Comparison of ENCODE assay signal across 8 cellular contexts in genomic region chr5:34192064-34192922, GRCh38.
A peak's percentile ranks its signal among the peaks of the same experiment; 100 is the strongest.
DNase-seq lines count a peak whose midpoint lies in the region; ATAC-seq and TF ChIP-seq lines count a peak whose summit lies in the region.
"Not testable (repeated sequence)": the region's sequence is repeated elsewhere in the genome, so short reads cannot be mapped to it uniquely, and the experiment has no call there.

No MANE protein-coding gene starts in this region.

- not testable (repeated sequence) for H3K4me1 Mint-ChIP-seq in activated T-helper 2 cell treated with anti-CD3 and anti-CD28 coated beads, Interferon-gamma antibody, Interleukin-2, Interleukin-4, amounts not matched to agents 10 μg/mL and 5 μg/mL and 100 μg/mL, durations not matched to agents 14 hours and 24 hours and 36 hours (ENCODE audit: low read depth)

- POLR2A ChIA-PET in GM10248 (lab: Yijun Ruan, JAX): not testable (repeated sequence)

- H3K14ac ChIP-seq in mesenchymal stem cell (ENCODE audit: low read length in 2 of 2): peak overlapping the region in 1 of 2 experiments; percentile 88

- peaks cover 17% of the 10 kb centered on the region for H3K4me1 ChIP-seq in NT2/D1 (ENCODE audit: insufficient read depth, insufficient read length)
- not testable (repeated sequence) for H3K4me1 ChIP-seq in mesenchymal stem cell (ENCODE audit: control insufficient read depth, insufficient read depth, low read depth, low read length); aorta (ENCODE audit: control insufficient read depth in 1 of 2, insufficient read depth in 2 of 2, low read length in 2 of 2)

- not testable (repeated sequence) for H3K27me3 Mint-ChIP-seq in activated T-helper 2 cell treated with anti-CD3 and anti-CD28 coated beads, Interferon-gamma antibody, Interleukin-2, Interleukin-4, amounts not matched to agents 10 μg/mL and 5 μg/mL and 100 μg/mL, durations not matched to agents 14 hours and 24 hours and 36 hours (ENCODE audit: low read depth)

- peak overlapping the region; percentile 57 for H4K8ac ChIP-seq in mesenchymal stem cell (ENCODE audit: low read length)

- H3K27ac ChIP-seq in coronary artery; mesenchymal stem cell (ENCODE audit: low read length, poor library complexity, severe bottlenecking); aorta (ENCODE audit: low read depth in 1 of 2, low read length in 2 of 2): not testable (repeated sequence)

- ATAC-seq in left cardiac atrium; aorta (ENCODE audit: low FRiP score): not testable (repeated sequence)

- H3K79me1 ChIP-seq in mesenchymal stem cell (replicated peaks; ENCODE audit: low read length, poor library complexity, severe bottlenecking): peaks cover 22% of the 10 kb centered on the region

- H3K4me2 ChIP-seq in mesenchymal stem cell (ENCODE audit: low read length, poor library complexity, severe bottlenecking): not testable (repeated sequence)

- peak overlapping the region; percentile 3 for H3K9ac ChIP-seq in NT2/D1 (ENCODE audit: insufficient read length, low read depth)
- H3K9ac ChIP-seq in mesenchymal stem cell (ENCODE audit: low read length): not testable (repeated sequence)

- H3K36me3 Mint-ChIP-seq in activated T-helper 2 cell treated with anti-CD3 and anti-CD28 coated beads, Interferon-gamma antibody, Interleukin-2, Interleukin-4, amounts not matched to agents 10 μg/mL and 5 μg/mL and 100 μg/mL, durations not matched to agents 14 hours and 24 hours and 36 hours (ENCODE audit: low read depth): peaks cover 14% of the 10 kb centered on the region

- not testable (repeated sequence) for TF ChIP-seq CTCF in GM10248 (IDR thresholded peaks at IDR 0.05; ENCODE audit: control extremely low read depth, extremely low read depth, low read depth, missing control alignments); coronary artery (IDR thresholded peaks at IDR 0.05)

- H2AFZ ChIP-seq in mesenchymal stem cell (ENCODE audit: low read depth, low read length): not testable (repeated sequence)

- DNase-seq in GM10248 (ENCODE audit: extremely low spot score) (peak; percentile 10), coronary artery (ENCODE audit: low spot score) (peak; percentile 79), left cardiac atrium (peak; percentile 34), mesenchymal stem cell (peak; percentile 1), retina (peak; percentile 82), aorta (peak; percentile 67 to 85)
- not testable (repeated sequence) for DNase-seq in NT2/D1 (ENCODE audit: low read depth, low spot score)
- DNase-seq in activated T-helper 2 cell treated with anti-CD3 and anti-CD28 coated beads, Interferon-gamma antibody, Interleukin-2, Interleukin-4, amounts not matched to agents 10 μg/mL and 5 μg/mL and 100 μg/mL, durations not matched to agents 14 hours and 24 hours and 36 hours (ENCODE audit: low spot score): peak; percentile 31

- not testable (repeated sequence) for H2AK5ac ChIP-seq in mesenchymal stem cell (ENCODE audit: low read length, severe bottlenecking)

- WGBS in mesenchymal stem cell: 89% methylated on average over 26 of the region's 26 CpGs
- WGBS in aorta, 2 donors: 88 to 90% methylated on average over 26 of the region's 26 CpGs

- not testable (repeated sequence) for H2BK15ac ChIP-seq in mesenchymal stem cell (ENCODE audit: low read depth, poor library complexity, severe bottlenecking)

- not testable (repeated sequence) for H3K27me3 ChIP-seq in NT2/D1 (ENCODE audit: insufficient read depth, insufficient read length); mesenchymal stem cell (ENCODE audit: control insufficient read depth in 1 of 2, insufficient read depth in 1 of 2, low read length in 2 of 2); aorta (ENCODE audit: control insufficient read depth in 1 of 2, insufficient read depth in 2 of 2, low read length in 1 of 2)

- H3K4ac ChIP-seq in mesenchymal stem cell (ENCODE audit: low read depth in 1 of 2, low read length in 2 of 2): not testable (repeated sequence)

- H3K23ac ChIP-seq in mesenchymal stem cell (ENCODE audit: low read length in 2 of 2): not testable (repeated sequence)

- not testable (repeated sequence) for H2BK120ac ChIP-seq in mesenchymal stem cell (ENCODE audit: low read depth, low read length)

- H3K18ac ChIP-seq in mesenchymal stem cell (ENCODE audit: low read depth in 1 of 2, low read length in 2 of 2): not testable (repeated sequence)

- peak overlapping the region; percentile 2 for H3K27ac Mint-ChIP-seq in activated T-helper 2 cell treated with anti-CD3 and anti-CD28 coated beads, Interferon-gamma antibody, Interleukin-2, Interleukin-4, amounts not matched to agents 10 μg/mL and 5 μg/mL and 100 μg/mL, durations not matched to agents 14 hours and 24 hours and 36 hours

- H3K9me3 Mint-ChIP-seq in activated T-helper 2 cell treated with anti-CD3 and anti-CD28 coated beads, Interferon-gamma antibody, Interleukin-2, Interleukin-4, amounts not matched to agents 10 μg/mL and 5 μg/mL and 100 μg/mL, durations not matched to agents 14 hours and 24 hours and 36 hours: not testable (repeated sequence)

- peaks cover 18% of the 10 kb centered on the region; the same call in 1 of the 2 replicates for H3K9me3 ChIP-seq in NT2/D1 (ENCODE audit: insufficient read depth, low read length)
- H3K9me3 ChIP-seq in mesenchymal stem cell (ENCODE audit: control insufficient read depth, low read length); aorta (ENCODE audit: control insufficient read depth, low read length): not testable (repeated sequence)

- intact Hi-C loops in activated T-helper 2 cell treated with anti-CD3 and anti-CD28 coated beads, Interferon-gamma antibody, Interleukin-2, Interleukin-4, amounts not matched to agents 10 μg/mL and 5 μg/mL and 100 μg/mL, durations not matched to agents 14 hours and 24 hours and 36 hours (cut with micrococcal nuclease); left cardiac atrium (cut with DNase I); aorta (cut with DNase I): not testable (repeated sequence)

- H2BK12ac ChIP-seq in mesenchymal stem cell (ENCODE audit: low read length in 2 of 2): not testable (repeated sequence)

- not testable (repeated sequence) for H2BK5ac ChIP-seq in mesenchymal stem cell (ENCODE audit: low read depth, low read length, poor library complexity, severe bottlenecking)

- CTCF ChIA-PET in GM10248 (lab: Yijun Ruan, JAX): not testable (repeated sequence)

- not testable (repeated sequence) for H3K4me3 Mint-ChIP-seq in activated T-helper 2 cell treated with anti-CD3 and anti-CD28 coated beads, Interferon-gamma antibody, Interleukin-2, Interleukin-4, amounts not matched to agents 10 μg/mL and 5 μg/mL and 100 μg/mL, durations not matched to agents 14 hours and 24 hours and 36 hours (ENCODE audit: low read depth)

- peak overlapping the region; percentile 62 for H4K91ac ChIP-seq in mesenchymal stem cell (ENCODE audit: low read length)

- H3K36me3 ChIP-seq in NT2/D1 (ENCODE audit: insufficient read depth, insufficient read length, low read length); aorta (ENCODE audit: control insufficient read depth in 1 of 2, insufficient read depth in 2 of 2, low read length in 1 of 2): not testable (repeated sequence)
- H3K36me3 ChIP-seq in mesenchymal stem cell (ENCODE audit: control insufficient read depth in 1 of 2, insufficient read depth in 2 of 2, low read depth in 1 of 2, low read length in 2 of 2): peaks cover 3 to 30% of the 10 kb centered on the region in 2 experiments

- not testable (repeated sequence) for H3K4me3 ChIP-seq in NT2/D1 (ENCODE audit: insufficient read length, low read depth); coronary artery; mesenchymal stem cell (ENCODE audit: insufficient read depth in 1 of 2, low read depth in 1 of 2, low read length in 2 of 2); aorta (ENCODE audit: low read length in 2 of 2)
